In the genomic region with DNA sequence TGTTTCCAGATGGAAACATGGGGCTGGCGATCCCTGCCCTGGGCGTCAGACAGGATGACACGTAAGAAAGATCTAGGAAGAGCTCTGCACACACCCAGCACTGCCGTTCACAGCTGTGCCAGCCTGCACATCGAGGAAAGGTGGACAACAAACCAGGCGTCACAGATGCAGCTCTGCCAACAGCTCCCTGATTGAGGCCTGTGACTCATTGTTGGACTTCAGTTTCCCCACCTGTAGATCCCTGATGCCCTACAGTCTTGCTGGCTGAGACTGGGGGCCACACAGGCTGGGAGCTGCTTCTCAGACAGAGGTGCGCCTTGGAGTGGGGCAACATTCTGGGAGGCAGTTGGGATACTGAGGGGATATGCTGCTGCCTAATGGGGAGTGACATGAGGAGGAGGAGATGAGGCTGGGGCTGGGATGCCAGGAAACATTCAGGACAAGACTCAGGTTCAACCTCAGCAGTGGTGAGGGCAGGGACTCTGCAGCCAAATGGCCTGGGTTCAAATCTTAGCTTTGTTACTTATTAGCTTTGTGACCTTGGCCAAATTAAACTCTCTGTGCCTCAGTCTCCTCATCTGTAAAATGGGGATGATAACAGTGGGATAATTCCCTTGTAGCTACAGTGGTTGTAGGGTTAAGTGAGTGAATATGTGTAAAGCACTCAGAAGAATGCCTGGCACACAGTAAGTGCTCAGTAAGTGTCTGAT, we compare ENCODE assay signal across 12 cellular contexts. TPM values are rescaled to one million over a fixed set of nuclear protein-coding genes. Genes with fewer than 3 reads are reported as not detected.
DNase-seq lines count a peak whose midpoint lies in the region; ATAC-seq, FAIRE-seq and TF ChIP-seq lines count a peak whose summit lies in the region.
"Had no signal": no experiment of that assay in that cellular context is flagged by ENCODE, and none has a peak within 500 bp of the region (broad histone marks: within the 10 kb centered on the region; RNA-seq: fewer than 3 reads in every experiment).

No MANE protein-coding gene starts in this region.

- FAIRE-seq in GM19239 (lab: Jason Lieb, UNC): no peak

- TF ChIP-seq RAD21 in SK-N-SH (IDR thresholded peaks at IDR 0.05; ENCODE audit: low read length): no peak

- no peak overlapping the region for H3K9ac ChIP-seq in SK-N-SH
- H3K9ac ChIP-seq in Loucy (ENCODE audit: low read depth, low read length, poor library complexity, severe bottlenecking): no peak overlapping the region

- H3K27ac ChIP-seq in SK-N-SH (ENCODE audit: low read depth in 2 of 2, low read length in 1 of 2): no peak overlapping the region
- peak overlapping the region; percentile 44 for H3K27ac ChIP-seq in effector memory CD4-positive, alpha-beta T cell (ENCODE audit: insufficient read depth, low read length, poor library complexity, severe bottlenecking)

- H3K36me3 ChIP-seq in SK-N-SH (replicated peaks in 1 of 2; ENCODE audit: control insufficient read depth in 1 of 2, insufficient read depth in 2 of 2, low read length in 1 of 2) (no peaks in the 10 kb centered on the region), Loucy (ENCODE audit: insufficient read depth, low read length) (no peaks in the 10 kb centered on the region)
- peaks cover 4% of the 10 kb centered on the region for H3K36me3 ChIP-seq in effector memory CD4-positive, alpha-beta T cell (ENCODE audit: control insufficient read depth, insufficient read depth, low read length)

- no peaks in the 10 kb centered on the region for H3K9me3 ChIP-seq in SK-N-SH
- no peaks in the 10 kb centered on the region for H3K9me3 ChIP-seq in Loucy (ENCODE audit: insufficient read depth, low read depth, low read length)
- H3K9me3 ChIP-seq in effector memory CD4-positive, alpha-beta T cell (ENCODE audit: control insufficient read depth, low read length): no peaks in the 10 kb centered on the region

- H3K4me3 ChIP-seq in SK-N-SH (ENCODE audit: low read depth in 2 of 2, low read length in 1 of 2) (no peak overlapping the region), Loucy (ENCODE audit: low read length, poor library complexity, severe bottlenecking) (no peak overlapping the region)
- H3K4me3 ChIP-seq in effector memory CD4-positive, alpha-beta T cell (ENCODE audit: insufficient read depth, low read depth, low read length, poor library complexity, severe bottlenecking): peak overlapping the region; percentile 55

- H3K4me1 ChIP-seq in SK-N-SH (ENCODE audit: control insufficient read depth in 1 of 2, insufficient read depth in 2 of 2, low read depth in 1 of 2, low read length in 1 of 2): peaks cover 0 to 2% of the 10 kb centered on the region in 2 experiments; a peak in 1 of 4 replicates
- peaks cover 39% of the 10 kb centered on the region for H3K4me1 ChIP-seq in Loucy (ENCODE audit: insufficient read depth, low read length, poor library complexity, severe bottlenecking)
- peaks cover 43% of the 10 kb centered on the region for H3K4me1 ChIP-seq in effector memory CD4-positive, alpha-beta T cell (ENCODE audit: control insufficient read depth, insufficient read depth, low read length, poor library complexity, severe bottlenecking)

- ATAC-seq in SK-N-SH treated with all-trans-retinoic acid at 6 μM for 48 hours: peak; percentile 36
- no peak for ATAC-seq in left lobe of liver
- ATAC-seq: stimulated activated memory B cell treated with anti-CD40 and anti-IgM and Interleukin-4, amounts not matched to agents 10 μg/mL and 1 μg/mL and 100 μg/mL, for 72 hours had no signal

- H3F3A ChIP-seq in SK-N-SH (replicated peaks; ENCODE audit: insufficient read depth) (peaks cover 5% of the 10 kb centered on the region), Loucy (ENCODE audit: low read depth) (0 out of 2 replicates have a peak, but pooled peaks cover 3% of the 10 kb centered on the region)

- H3K9me2 ChIP-seq in SK-N-SH: no peaks in the 10 kb centered on the region
- H3K9me2 ChIP-seq in Loucy (replicated peaks; ENCODE audit: low read depth, low read length): no peaks in the 10 kb centered on the region

- H3K79me2 ChIP-seq in SK-N-SH (ENCODE audit: insufficient read depth) (no peaks in the 10 kb centered on the region), Loucy (ENCODE audit: insufficient read depth, low read length) (no peaks in the 10 kb centered on the region)

- CTCF ChIA-PET in SK-N-SH (lab: Yijun Ruan, JAX): interaction anchor here (2.6 kb wide), 1 partner anchor 62 kb away, joined by 10 read pairs; no protein-coding TSS in a partner anchor

- H4K20me1 ChIP-seq in SK-N-SH (ENCODE audit: insufficient read depth) (no peaks in the 10 kb centered on the region), Loucy (ENCODE audit: insufficient read depth, low read length, poor library complexity, severe bottlenecking) (peaks cover 5% of the 10 kb centered on the region)

- no peak for TF ChIP-seq EP300 in SK-N-SH (IDR thresholded peaks at IDR 0.05; ENCODE audit: borderline replicate concordance in 1 of 2, low read depth in 1 of 2, low read length in 1 of 2)

- no peak for TF ChIP-seq CTCF in SK-N-SH (IDR thresholded peaks at IDR 0.05)
- no peak for TF ChIP-seq CTCF in Loucy (conservative IDR thresholded peaks at IDR 0.05; ENCODE audit: low read length)

- WGBS in SK-N-SH (ENCODE audit: low lambda C conversion rate): 78% methylated on average over 6 of the region's 7 CpGs

- intact Hi-C loops in posterior vena cava (cut with DNase I): no loop called here

- DNase-seq in SK-N-SH: no peak
- DNase-seq in effector memory CD4-positive, alpha-beta T cell: no peak
- peak; percentile 74 for DNase-seq in posterior vena cava (ENCODE audit: low spot score)
- DNase-seq in left lobe of liver (ENCODE audit: low spot score): no peak
- no peak for DNase-seq in NCI-H345 (lab: John Stamatoyannopoulos, UW)
- no peak for DNase-seq in GM19239 (ENCODE audit: insufficient read length, low spot score)
- DNase-seq: activated naive CD4-positive, alpha-beta T cell treated with anti-CD3 and anti-CD28 coated beads for 36 hours; GF-D8; MM.1S had no signal

- H2AFZ ChIP-seq in SK-N-SH (ENCODE audit: low read depth): no peak overlapping the region
- H2AFZ ChIP-seq in Loucy (ENCODE audit: low read length): no peak overlapping the region

- no peaks in the 10 kb centered on the region for H3K27me3 ChIP-seq in SK-N-SH (ENCODE audit: insufficient read depth)
- peaks cover 20% of the 10 kb centered on the region for H3K27me3 ChIP-seq in Loucy (ENCODE audit: insufficient read depth, low read length, poor library complexity, severe bottlenecking)
- H3K27me3 ChIP-seq in effector memory CD4-positive, alpha-beta T cell (replicated peaks; ENCODE audit: control insufficient read depth, insufficient read depth, low read length, poor library complexity, severe bottlenecking): no peaks in the 10 kb centered on the region

- POLR2A ChIA-PET in SK-N-SH (lab: Yijun Ruan, JAX): interaction anchor here (0.7 kb wide), 1 partner anchor 81 kb away, joined by 3 read pairs; a partner anchor contains a TSS

- H3K4me2 ChIP-seq in SK-N-SH (no peak overlapping the region), Loucy (ENCODE audit: low read depth, low read length, poor library complexity, severe bottlenecking) (peak overlapping the region; percentile 65)

TF ChIP-seq in SK-N-SH treated with all-trans-retinoic acid at 6 μM for 48 hours, 23 proteins besides CTCF, POLR2A, EP300 and RAD21:
- no peak for TF ChIP-seq ZFP3 (CRISPR knock-in tag; IDR thresholded peaks at IDR 0.05)

TF ChIP-seq in SK-N-SH, 30 proteins besides CTCF, POLR2A, EP300 and RAD21 (continues in another document):
- TF ChIP-seq NRF1 (IDR thresholded peaks at IDR 0.05; ENCODE audit: low read depth, low read length) (no peak), RXRA (IDR thresholded peaks at IDR 0.05; ENCODE audit: borderline replicate concordance, low read depth) (no peak), GABPA (IDR thresholded peaks at IDR 0.05; ENCODE audit: low read depth) (no peak), TAF1 (IDR thresholded peaks at IDR 0.05; ENCODE audit: borderline replicate concordance, low read depth, low read length) (no peak), CHD2 (IDR thresholded peaks at IDR 0.05; ENCODE audit: low read length, partially characterized antibody) (no peak), YY1 (IDR thresholded peaks at IDR 0.05; ENCODE audit: low read depth) (no peak), POLR2AphosphoS5 (IDR thresholded peaks at IDR 0.05; ENCODE audit: low read depth, low read length) (no peak), EZH2phosphoT487 (IDR thresholded peaks at IDR 0.05; ENCODE audit: borderline replicate concordance, low read depth) (no peak), JUND (IDR thresholded peaks at IDR 0.05) (no peak), GATA2 (CRISPR knock-in tag; IDR thresholded peaks at IDR 0.05) (no peak), NFIC (IDR thresholded peaks at IDR 0.05; ENCODE audit: borderline replicate concordance) (no peak), TEAD4 (IDR thresholded peaks at IDR 0.05; ENCODE audit: borderline replicate concordance, insufficient read depth) (no peak), FOSL2 (IDR thresholded peaks at IDR 0.05; ENCODE audit: borderline replicate concordance, low read depth) (no peak), RCOR1 (IDR thresholded peaks at IDR 0.05; ENCODE audit: low read length) (no peak)
- TF ChIP-seq, protein P1, sequence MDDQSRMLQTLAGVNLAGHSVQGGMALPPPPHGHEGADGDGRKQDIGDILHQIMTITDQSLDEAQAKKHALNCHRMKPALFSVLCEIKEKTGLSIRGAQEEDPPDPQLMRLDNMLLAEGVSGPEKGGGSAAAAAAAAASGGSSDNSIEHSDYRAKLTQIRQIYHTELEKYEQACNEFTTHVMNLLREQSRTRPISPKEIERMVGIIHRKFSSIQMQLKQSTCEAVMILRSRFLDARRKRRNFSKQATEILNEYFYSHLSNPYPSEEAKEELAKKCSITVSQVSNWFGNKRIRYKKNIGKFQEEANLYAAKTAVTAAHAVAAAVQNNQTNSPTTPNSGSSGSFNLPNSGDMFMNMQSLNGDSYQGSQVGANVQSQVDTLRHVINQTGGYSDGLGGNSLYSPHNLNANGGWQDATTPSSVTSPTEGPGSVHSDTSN (IDR thresholded peaks at IDR 0.05): no peak

RNA-seq across cellular contexts. Expression of a gene that starts 1.7 kb away (rescaled TPM):
- polyA plus RNA-seq in SK-N-SH (2012; rRNA removed): 0.02 TPM in 1 of 2 replicates, not detected in the other
- not detected in 2 replicates for polyA plus RNA-seq in SK-N-SH (2012; cell fraction: cytosol; rRNA removed)
- polyA plus RNA-seq in SK-N-SH (2012; cell fraction: nucleus; rRNA removed): 0.15 and 0.17 TPM in 2 replicates
- total RNA-seq in posterior vena cava (100 to 1,000 TPM in 1 of 2 donors, 10 to 100 TPM in 1; 51.4 to 221 TPM), left lobe of liver (not detected)

RNA-seq across cellular contexts. Expression of a gene that starts 29.7 kb away (rescaled TPM):
- polyA plus RNA-seq in SK-N-SH (2012; rRNA removed): 137 and 151 TPM in 2 replicates
- polyA plus RNA-seq in SK-N-SH (2012; cell fraction: cytosol; rRNA removed): 105 and 130 TPM in 2 replicates
- polyA plus RNA-seq in SK-N-SH (2012; cell fraction: nucleus; rRNA removed): 211 and 216 TPM in 2 replicates
- total RNA-seq in posterior vena cava (100 to 1,000 TPM; 148 to 150 TPM), left lobe of liver (63.8 TPM)

RNA-seq across cellular contexts. Expression of a gene that starts 49.2 kb away (rescaled TPM):
- not detected in 2 replicates for polyA plus RNA-seq in SK-N-SH (2012; rRNA removed)
- 0.01 TPM in 1 of 2 replicates, not detected in the other for polyA plus RNA-seq in SK-N-SH (2012; cell fraction: cytosol; rRNA removed)
- polyA plus RNA-seq in SK-N-SH (2012; cell fraction: nucleus; rRNA removed): 0.13 and 0.16 TPM in 2 replicates
- total RNA-seq in posterior vena cava (10 to 100 TPM; 23.2 to 35.5 TPM), left lobe of liver (10.3 TPM)

Comparison
In these comparisons a context has a peak if more than half of its experiments do, and no peak if none do; other contexts are left out.
1. RNA of a gene that starts 1.7 kb away (total RNA-seq): 51.4 to 221 TPM in posterior vena cava; not detected in left lobe of liver (single experiment); every median in the first group is over 10 times any median in the second.